ENCODE assay signal across 19 cellular contexts in genomic region chr6:109348246-109348645, GRCh38.
"Had no signal": no experiment of that assay in that cellular context is flagged by ENCODE, and none has a peak within 500 bp of the region (broad histone marks: within the 10 kb centered on the region; RNA-seq: fewer than 3 reads in every experiment).

No MANE protein-coding gene starts in this region.

- H3K27me3 ChIP-seq: breast epithelium, spleen had no signal

- ATAC-seq: activated T-cell treated with anti-CD3 and anti-CD28 coated beads, Interleukin-2, amount 50 U/mL, for 72 hours; T-helper 17 cell had no signal

- DNase-seq: activated CD4-positive, alpha-beta T cell treated with anti-CD3 and anti-CD28 coated beads for 4 hours; activated CD4-positive, alpha-beta T cell treated with anti-CD3 and anti-CD28 coated beads, Interleukin-2, amount 50 U/mL, for 48 hours; activated CD4-positive, CD25-positive, alpha-beta regulatory T cell; activated effector memory CD4-positive, alpha-beta T cell treated with Interleukin-2 at 50 U/mL for 16 hours; activated naive CD4-positive, alpha-beta T cell treated with anti-CD3 and anti-CD28 coated beads for 36 hours; activated naive CD8-positive, alpha-beta T cell treated with anti-CD3 and anti-CD28 coated beads, Interleukin-2, amount 10 ng/mL, durations not matched to agents 7 days and 5 days; activated T-cell treated with anti-CD3 and anti-CD28 coated beads, Interleukin-2, amount 50 U/mL, for 72 hours; amniotic stem cell; foreskin fibroblast; mesenchymal stem cell; naive B cell; posterior cingulate gyrus; spleen; stimulated activated CD4-positive, alpha-beta T cell treated with anti-CD3 and anti-CD28 coated beads, Interleukin-4, amount 100 ng/mL, for 1 hour; stimulated activated naive CD4-positive, alpha-beta T cell; T-helper 17 cell had no signal

- H3K36me3 ChIP-seq: breast epithelium had no signal

- H3K9me3 Mint-ChIP-seq: activated naive CD4-positive, alpha-beta T cell treated with anti-CD3 and anti-CD28 coated beads for 36 hours; activated naive CD8-positive, alpha-beta T cell treated with anti-CD3 and anti-CD28 coated beads, Interleukin-2, amount 10 ng/mL, durations not matched to agents 7 days and 5 days; activated T-cell treated with anti-CD3 and anti-CD28 coated beads, Interleukin-2, amount 50 U/mL, for 72 hours had no signal

- H3K4me3 Mint-ChIP-seq: activated naive CD4-positive, alpha-beta T cell treated with anti-CD3 and anti-CD28 coated beads for 36 hours; activated naive CD8-positive, alpha-beta T cell treated with anti-CD3 and anti-CD28 coated beads, Interleukin-2, amount 10 ng/mL, durations not matched to agents 7 days and 5 days; activated T-cell treated with anti-CD3 and anti-CD28 coated beads, Interleukin-2, amount 50 U/mL, for 72 hours; naive B cell; T-helper 17 cell had no signal

- H3K4me3 ChIP-seq: breast epithelium, coronary artery, mucosa of descending colon, spleen had no signal

- H3K9me3 ChIP-seq: breast epithelium, mucosa of descending colon, spleen had no signal

- H3K27me3 Mint-ChIP-seq: activated naive CD8-positive, alpha-beta T cell treated with anti-CD3 and anti-CD28 coated beads, Interleukin-2, amount 10 ng/mL, durations not matched to agents 7 days and 5 days; naive B cell; T-helper 17 cell had no signal

- H3K27ac Mint-ChIP-seq: activated naive CD4-positive, alpha-beta T cell treated with anti-CD3 and anti-CD28 coated beads for 36 hours; activated naive CD8-positive, alpha-beta T cell treated with anti-CD3 and anti-CD28 coated beads, Interleukin-2, amount 10 ng/mL, durations not matched to agents 7 days and 5 days; activated T-cell treated with anti-CD3 and anti-CD28 coated beads, Interleukin-2, amount 50 U/mL, for 72 hours; T-helper 17 cell had no signal

- H3K27ac ChIP-seq: breast epithelium, coronary artery had no signal
